2 cellular contexts compared by ENCODE assay signal in the genomic region with DNA sequence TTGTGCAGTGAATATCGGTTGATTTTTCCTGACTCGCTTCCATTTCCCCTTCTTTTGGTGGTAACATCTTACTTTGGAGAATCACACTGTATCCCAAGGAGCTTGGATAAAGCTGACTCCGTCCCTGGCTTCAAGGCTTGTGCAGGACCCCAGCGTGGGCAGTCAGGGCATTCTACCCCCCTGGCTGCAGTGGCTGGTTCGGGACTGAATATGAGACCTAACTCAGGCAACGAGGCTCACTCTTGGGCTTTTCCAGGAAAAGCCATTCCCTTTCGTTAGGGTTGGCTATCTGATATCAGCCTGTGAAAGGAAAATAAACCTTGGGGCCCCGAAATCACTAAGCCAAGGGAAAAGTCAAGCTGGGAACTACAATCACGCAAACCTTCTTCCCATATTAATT.
TF ChIP-seq lines count a peak whose summit lies in the region.

No MANE protein-coding gene starts in this region.

TF ChIP-seq in GM23338, 12 proteins besides CTCF, POLR2A, EP300 and RAD21 (continues in another document):
- TF ChIP-seq, protein P1, sequence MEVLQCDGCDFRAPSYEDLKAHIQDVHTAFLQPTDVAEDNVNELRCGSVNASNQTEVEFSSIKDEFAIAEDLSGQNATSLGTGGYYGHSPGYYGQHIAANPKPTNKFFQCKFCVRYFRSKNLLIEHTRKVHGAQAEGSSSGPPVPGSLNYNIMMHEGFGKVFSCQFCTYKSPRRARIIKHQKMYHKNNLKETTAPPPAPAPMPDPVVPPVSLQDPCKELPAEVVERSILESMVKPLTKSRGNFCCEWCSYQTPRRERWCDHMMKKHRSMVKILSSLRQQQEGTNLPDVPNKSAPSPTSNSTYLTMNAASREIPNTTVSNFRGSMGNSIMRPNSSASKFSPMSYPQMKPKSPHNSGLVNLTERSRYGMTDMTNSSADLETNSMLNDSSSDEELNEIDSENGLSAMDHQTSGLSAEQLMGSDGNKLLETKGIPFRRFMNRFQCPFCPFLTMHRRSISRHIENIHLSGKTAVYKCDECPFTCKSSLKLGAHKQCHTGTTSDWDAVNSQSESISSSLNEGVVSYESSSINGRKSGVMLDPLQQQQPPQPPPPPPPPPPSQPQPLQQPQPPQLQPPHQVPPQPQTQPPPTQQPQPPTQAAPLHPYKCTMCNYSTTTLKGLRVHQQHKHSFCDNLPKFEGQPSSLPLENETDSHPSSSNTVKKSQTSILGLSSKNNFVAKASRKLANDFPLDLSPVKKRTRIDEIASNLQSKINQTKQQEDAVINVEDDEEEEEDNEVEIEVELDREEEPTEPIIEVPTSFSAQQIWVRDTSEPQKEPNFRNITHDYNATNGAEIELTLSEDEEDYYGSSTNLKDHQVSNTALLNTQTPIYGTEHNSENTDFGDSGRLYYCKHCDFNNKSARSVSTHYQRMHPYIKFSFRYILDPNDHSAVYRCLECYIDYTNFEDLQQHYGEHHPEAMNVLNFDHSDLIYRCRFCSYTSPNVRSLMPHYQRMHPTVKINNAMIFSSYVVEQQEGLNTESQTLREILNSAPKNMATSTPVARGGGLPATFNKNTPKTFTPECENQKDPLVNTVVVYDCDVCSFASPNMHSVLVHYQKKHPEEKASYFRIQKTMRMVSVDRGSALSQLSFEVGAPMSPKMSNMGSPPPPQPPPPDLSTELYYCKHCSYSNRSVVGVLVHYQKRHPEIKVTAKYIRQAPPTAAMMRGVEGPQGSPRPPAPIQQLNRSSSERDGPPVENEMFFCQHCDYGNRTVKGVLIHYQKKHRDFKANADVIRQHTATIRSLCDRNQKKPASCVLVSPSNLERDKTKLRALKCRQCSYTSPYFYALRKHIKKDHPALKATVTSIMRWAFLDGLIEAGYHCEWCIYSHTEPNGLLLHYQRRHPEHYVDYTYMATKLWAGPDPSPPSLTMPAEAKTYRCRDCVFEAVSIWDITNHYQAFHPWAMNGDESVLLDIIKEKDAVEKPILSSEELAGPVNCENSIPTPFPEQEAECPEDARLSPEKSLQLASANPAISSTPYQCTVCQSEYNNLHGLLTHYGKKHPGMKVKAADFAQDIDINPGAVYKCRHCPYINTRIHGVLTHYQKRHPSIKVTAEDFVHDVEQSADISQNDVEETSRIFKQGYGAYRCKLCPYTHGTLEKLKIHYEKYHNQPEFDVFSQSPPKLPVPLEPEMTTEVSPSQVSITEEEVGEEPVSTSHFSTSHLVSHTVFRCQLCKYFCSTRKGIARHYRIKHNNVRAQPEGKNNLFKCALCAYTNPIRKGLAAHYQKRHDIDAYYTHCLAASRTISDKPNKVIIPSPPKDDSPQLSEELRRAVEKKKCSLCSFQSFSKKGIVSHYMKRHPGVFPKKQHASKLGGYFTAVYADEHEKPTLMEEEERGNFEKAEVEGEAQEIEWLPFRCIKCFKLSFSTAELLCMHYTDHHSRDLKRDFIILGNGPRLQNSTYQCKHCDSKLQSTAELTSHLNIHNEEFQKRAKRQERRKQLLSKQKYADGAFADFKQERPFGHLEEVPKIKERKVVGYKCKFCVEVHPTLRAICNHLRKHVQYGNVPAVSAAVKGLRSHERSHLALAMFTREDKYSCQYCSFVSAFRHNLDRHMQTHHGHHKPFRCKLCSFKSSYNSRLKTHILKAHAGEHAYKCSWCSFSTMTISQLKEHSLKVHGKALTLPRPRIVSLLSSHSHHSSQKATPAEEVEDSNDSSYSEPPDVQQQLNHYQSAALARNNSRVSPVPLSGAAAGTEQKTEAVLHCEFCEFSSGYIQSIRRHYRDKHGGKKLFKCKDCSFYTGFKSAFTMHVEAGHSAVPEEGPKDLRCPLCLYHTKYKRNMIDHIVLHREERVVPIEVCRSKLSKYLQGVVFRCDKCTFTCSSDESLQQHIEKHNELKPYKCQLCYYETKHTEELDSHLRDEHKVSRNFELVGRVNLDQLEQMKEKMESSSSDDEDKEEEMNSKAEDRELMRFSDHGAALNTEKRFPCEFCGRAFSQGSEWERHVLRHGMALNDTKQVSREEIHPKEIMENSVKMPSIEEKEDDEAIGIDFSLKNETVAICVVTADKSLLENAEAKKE (CRISPR knock-in tag; IDR thresholded peaks at IDR 0.05), result no peak
- TF ChIP-seq CREB1 (CRISPR knock-in tag; IDR thresholded peaks at IDR 0.05; ENCODE audit: low read depth), result no peak
- TF ChIP-seq ZNF114 (CRISPR knock-in tag; IDR thresholded peaks at IDR 0.05), result no peak
- no peak for TF ChIP-seq NANOG (IDR thresholded peaks at IDR 0.05; ENCODE audit: borderline replicate concordance)
- no peak for TF ChIP-seq POLR2AphosphoS5 (IDR thresholded peaks at IDR 0.05; ENCODE audit: low read depth)
- TF ChIP-seq, protein P2, sequence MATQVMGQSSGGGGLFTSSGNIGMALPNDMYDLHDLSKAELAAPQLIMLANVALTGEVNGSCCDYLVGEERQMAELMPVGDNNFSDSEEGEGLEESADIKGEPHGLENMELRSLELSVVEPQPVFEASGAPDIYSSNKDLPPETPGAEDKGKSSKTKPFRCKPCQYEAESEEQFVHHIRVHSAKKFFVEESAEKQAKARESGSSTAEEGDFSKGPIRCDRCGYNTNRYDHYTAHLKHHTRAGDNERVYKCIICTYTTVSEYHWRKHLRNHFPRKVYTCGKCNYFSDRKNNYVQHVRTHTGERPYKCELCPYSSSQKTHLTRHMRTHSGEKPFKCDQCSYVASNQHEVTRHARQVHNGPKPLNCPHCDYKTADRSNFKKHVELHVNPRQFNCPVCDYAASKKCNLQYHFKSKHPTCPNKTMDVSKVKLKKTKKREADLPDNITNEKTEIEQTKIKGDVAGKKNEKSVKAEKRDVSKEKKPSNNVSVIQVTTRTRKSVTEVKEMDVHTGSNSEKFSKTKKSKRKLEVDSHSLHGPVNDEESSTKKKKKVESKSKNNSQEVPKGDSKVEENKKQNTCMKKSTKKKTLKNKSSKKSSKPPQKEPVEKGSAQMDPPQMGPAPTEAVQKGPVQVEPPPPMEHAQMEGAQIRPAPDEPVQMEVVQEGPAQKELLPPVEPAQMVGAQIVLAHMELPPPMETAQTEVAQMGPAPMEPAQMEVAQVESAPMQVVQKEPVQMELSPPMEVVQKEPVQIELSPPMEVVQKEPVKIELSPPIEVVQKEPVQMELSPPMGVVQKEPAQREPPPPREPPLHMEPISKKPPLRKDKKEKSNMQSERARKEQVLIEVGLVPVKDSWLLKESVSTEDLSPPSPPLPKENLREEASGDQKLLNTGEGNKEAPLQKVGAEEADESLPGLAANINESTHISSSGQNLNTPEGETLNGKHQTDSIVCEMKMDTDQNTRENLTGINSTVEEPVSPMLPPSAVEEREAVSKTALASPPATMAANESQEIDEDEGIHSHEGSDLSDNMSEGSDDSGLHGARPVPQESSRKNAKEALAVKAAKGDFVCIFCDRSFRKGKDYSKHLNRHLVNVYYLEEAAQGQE (IDR thresholded peaks at IDR 0.05; ENCODE audit: unreplicated experiment), result no peak
- no peak for TF ChIP-seq JUNB (IDR thresholded peaks at IDR 0.05; ENCODE audit: unreplicated experiment)
- no peak for TF ChIP-seq EZH2phosphoT487 (IDR thresholded peaks at IDR 0.05; ENCODE audit: unreplicated experiment)
- TF ChIP-seq, protein P3, sequence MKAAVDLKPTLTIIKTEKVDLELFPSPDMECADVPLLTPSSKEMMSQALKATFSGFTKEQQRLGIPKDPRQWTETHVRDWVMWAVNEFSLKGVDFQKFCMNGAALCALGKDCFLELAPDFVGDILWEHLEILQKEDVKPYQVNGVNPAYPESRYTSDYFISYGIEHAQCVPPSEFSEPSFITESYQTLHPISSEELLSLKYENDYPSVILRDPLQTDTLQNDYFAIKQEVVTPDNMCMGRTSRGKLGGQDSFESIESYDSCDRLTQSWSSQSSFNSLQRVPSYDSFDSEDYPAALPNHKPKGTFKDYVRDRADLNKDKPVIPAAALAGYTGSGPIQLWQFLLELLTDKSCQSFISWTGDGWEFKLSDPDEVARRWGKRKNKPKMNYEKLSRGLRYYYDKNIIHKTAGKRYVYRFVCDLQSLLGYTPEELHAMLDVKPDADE (IDR thresholded peaks at IDR 0.05), result no peak
- no peak for TF ChIP-seq ZNF331 (CRISPR knock-in tag; IDR thresholded peaks at IDR 0.05; ENCODE audit: low read depth)

TF ChIP-seq in H1, 55 proteins besides CTCF, POLR2A, EP300 and RAD21:
- TF ChIP-seq, protein P4, sequence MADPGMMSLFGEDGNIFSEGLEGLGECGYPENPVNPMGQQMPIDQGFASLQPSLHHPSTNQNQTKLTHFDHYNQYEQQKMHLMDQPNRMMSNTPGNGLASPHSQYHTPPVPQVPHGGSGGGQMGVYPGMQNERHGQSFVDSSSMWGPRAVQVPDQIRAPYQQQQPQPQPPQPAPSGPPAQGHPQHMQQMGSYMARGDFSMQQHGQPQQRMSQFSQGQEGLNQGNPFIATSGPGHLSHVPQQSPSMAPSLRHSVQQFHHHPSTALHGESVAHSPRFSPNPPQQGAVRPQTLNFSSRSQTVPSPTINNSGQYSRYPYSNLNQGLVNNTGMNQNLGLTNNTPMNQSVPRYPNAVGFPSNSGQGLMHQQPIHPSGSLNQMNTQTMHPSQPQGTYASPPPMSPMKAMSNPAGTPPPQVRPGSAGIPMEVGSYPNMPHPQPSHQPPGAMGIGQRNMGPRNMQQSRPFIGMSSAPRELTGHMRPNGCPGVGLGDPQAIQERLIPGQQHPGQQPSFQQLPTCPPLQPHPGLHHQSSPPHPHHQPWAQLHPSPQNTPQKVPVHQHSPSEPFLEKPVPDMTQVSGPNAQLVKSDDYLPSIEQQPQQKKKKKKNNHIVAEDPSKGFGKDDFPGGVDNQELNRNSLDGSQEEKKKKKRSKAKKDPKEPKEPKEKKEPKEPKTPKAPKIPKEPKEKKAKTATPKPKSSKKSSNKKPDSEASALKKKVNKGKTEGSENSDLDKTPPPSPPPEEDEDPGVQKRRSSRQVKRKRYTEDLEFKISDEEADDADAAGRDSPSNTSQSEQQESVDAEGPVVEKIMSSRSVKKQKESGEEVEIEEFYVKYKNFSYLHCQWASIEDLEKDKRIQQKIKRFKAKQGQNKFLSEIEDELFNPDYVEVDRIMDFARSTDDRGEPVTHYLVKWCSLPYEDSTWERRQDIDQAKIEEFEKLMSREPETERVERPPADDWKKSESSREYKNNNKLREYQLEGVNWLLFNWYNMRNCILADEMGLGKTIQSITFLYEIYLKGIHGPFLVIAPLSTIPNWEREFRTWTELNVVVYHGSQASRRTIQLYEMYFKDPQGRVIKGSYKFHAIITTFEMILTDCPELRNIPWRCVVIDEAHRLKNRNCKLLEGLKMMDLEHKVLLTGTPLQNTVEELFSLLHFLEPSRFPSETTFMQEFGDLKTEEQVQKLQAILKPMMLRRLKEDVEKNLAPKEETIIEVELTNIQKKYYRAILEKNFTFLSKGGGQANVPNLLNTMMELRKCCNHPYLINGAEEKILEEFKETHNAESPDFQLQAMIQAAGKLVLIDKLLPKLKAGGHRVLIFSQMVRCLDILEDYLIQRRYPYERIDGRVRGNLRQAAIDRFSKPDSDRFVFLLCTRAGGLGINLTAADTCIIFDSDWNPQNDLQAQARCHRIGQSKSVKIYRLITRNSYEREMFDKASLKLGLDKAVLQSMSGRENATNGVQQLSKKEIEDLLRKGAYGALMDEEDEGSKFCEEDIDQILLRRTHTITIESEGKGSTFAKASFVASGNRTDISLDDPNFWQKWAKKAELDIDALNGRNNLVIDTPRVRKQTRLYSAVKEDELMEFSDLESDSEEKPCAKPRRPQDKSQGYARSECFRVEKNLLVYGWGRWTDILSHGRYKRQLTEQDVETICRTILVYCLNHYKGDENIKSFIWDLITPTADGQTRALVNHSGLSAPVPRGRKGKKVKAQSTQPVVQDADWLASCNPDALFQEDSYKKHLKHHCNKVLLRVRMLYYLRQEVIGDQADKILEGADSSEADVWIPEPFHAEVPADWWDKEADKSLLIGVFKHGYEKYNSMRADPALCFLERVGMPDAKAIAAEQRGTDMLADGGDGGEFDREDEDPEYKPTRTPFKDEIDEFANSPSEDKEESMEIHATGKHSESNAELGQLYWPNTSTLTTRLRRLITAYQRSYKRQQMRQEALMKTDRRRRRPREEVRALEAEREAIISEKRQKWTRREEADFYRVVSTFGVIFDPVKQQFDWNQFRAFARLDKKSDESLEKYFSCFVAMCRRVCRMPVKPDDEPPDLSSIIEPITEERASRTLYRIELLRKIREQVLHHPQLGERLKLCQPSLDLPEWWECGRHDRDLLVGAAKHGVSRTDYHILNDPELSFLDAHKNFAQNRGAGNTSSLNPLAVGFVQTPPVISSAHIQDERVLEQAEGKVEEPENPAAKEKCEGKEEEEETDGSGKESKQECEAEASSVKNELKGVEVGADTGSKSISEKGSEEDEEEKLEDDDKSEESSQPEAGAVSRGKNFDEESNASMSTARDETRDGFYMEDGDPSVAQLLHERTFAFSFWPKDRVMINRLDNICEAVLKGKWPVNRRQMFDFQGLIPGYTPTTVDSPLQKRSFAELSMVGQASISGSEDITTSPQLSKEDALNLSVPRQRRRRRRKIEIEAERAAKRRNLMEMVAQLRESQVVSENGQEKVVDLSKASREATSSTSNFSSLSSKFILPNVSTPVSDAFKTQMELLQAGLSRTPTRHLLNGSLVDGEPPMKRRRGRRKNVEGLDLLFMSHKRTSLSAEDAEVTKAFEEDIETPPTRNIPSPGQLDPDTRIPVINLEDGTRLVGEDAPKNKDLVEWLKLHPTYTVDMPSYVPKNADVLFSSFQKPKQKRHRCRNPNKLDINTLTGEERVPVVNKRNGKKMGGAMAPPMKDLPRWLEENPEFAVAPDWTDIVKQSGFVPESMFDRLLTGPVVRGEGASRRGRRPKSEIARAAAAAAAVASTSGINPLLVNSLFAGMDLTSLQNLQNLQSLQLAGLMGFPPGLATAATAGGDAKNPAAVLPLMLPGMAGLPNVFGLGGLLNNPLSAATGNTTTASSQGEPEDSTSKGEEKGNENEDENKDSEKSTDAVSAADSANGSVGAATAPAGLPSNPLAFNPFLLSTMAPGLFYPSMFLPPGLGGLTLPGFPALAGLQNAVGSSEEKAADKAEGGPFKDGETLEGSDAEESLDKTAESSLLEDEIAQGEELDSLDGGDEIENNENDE (IDR thresholded peaks at IDR 0.05; ENCODE audit: insufficient replicate concordance, low read length), result no peak
- TF ChIP-seq, protein P5, sequence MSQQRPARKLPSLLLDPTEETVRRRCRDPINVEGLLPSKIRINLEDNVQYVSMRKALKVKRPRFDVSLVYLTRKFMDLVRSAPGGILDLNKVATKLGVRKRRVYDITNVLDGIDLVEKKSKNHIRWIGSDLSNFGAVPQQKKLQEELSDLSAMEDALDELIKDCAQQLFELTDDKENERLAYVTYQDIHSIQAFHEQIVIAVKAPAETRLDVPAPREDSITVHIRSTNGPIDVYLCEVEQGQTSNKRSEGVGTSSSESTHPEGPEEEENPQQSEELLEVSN (IDR thresholded peaks at IDR 0.05), result no peak
